ENCODE assay signal across 20 cellular contexts in the genomic region with DNA sequence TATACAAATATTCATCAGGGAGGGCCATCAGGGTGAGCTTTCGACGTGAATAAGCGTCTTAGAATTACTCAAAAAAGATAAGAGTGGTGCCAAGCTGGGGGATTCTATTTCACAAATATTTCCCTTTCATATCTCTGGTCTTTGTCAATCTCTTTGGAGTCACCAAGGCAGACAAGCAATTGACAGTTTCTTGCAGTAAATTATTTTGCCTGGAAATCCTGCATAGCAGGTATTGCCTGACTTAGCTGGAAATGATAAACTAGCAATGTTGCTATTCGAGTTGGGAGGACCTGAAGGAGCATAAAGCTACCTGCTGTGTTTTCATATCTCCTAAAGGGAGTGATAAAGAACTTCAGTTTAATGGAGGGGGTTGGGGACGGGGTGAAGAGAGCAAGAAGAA.
"Had no signal": no experiment of that assay in that cellular context is flagged by ENCODE, and none has a peak within 500 bp of the region (broad histone marks: within the 10 kb centered on the region; RNA-seq: fewer than 3 reads in every experiment).

No MANE protein-coding gene starts in this region.

- H3K9me3 ChIP-seq: heart left ventricle, ovary, testis, transverse colon had no signal

- DNase-seq: cortex of kidney; effector CD8-positive, alpha-beta T cell; erythroblast; heart left ventricle; hypothalamus; midbrain; nucleus accumbens; ovary; right cardiac atrium; small intestine; stimulated activated CD4-positive, alpha-beta T cell treated with anti-CD3 and anti-CD28 coated beads, Interleukin-4, amount 100 ng/mL, for 1 hour; stimulated activated CD8-positive, alpha-beta memory T cell treated with anti-CD3 and anti-CD28 coated beads, Interleukin-4, amount 100 ng/mL, for 48 hours; stimulated activated naive CD8-positive, alpha-beta T cell treated with anti-CD3 and anti-CD28 coated beads, Interleukin-15, Interleukin-2, amounts not matched to agents 100 U/mL and 50 U/mL, for 24 hours; testis; transverse colon had no signal

- H3K4me2 ChIP-seq: neural progenitor cell had no signal

- ATAC-seq: heart left ventricle; left lobe of liver; natural killer cell treated with Interleukin-12 subunit alpha and Interleukin-12 subunit beta and Interleukin-15 and Interleukin-18, amount 100 ng/mL, for 72 hours; right cardiac atrium; stimulated activated effector memory CD8-positive, alpha-beta T cell treated with anti-CD3 and anti-CD28 coated beads, Interleukin-12 subunit alpha, Interleukin-12 subunit beta, amount 100 ng/mL, for 72 hours; stimulated activated naive CD8-positive, alpha-beta T cell treated with anti-CD3 and anti-CD28 coated beads, Interleukin-15, Interleukin-2, amounts not matched to agents 100 U/mL and 50 U/mL, for 24 hours had no signal

- H3K36me3 ChIP-seq: heart left ventricle, neural progenitor cell, ovary, transverse colon had no signal

- H3K4me3 ChIP-seq: dorsolateral prefrontal cortex, heart left ventricle, neural progenitor cell, ovary, testis, transverse colon had no signal

- H3K27me3 ChIP-seq: dorsolateral prefrontal cortex, neural progenitor cell, ovary, testis, transverse colon had no signal

- H2AFZ ChIP-seq: neural progenitor cell had no signal

- H3K4me1 ChIP-seq: neural progenitor cell, testis had no signal

- H3K27ac ChIP-seq: dorsolateral prefrontal cortex, heart left ventricle, neural progenitor cell, ovary, testis had no signal

- H3K9ac ChIP-seq: neural progenitor cell had no signal
